ENCODE assay signal across 9 cellular contexts in genomic region chr3:179967622-179968021, GRCh38.
DNase-seq lines count a peak whose midpoint lies in the region; ATAC-seq and TF ChIP-seq lines count a peak whose summit lies in the region.
"Had no signal": no experiment of that assay in that cellular context is flagged by ENCODE, and none has a peak within 500 bp of the region (broad histone marks: within the 10 kb centered on the region; RNA-seq: fewer than 3 reads in every experiment).

No MANE protein-coding gene starts in this region.

- no peaks in the 10 kb centered on the region for H3K36me3 ChIP-seq in BE2C

- H3K4me1 ChIP-seq in BE2C: no peaks in the 10 kb centered on the region

- no peaks in the 10 kb centered on the region; the same call in 1 of the 2 replicates for H3K27me3 ChIP-seq in BE2C

- DNase-seq in astrocyte of the hippocampus (ENCODE audit: low read depth, low spot score) (peak; percentile 68), GM13977 (ENCODE audit: low spot score) (no peak), BE2C (no peak), nephron progenitor cell (no peak), inferior parietal cortex (ENCODE audit: extremely low spot score) (no peak)
- DNase-seq: SHP77 treated with DMSO at 0.1 percent for 48 hours had no signal

- TF ChIP-seq CTCF in GM13977 (IDR thresholded peaks at IDR 0.05; ENCODE audit: extremely low read depth, insufficient read depth, missing control alignments) (no peak), BE2C (IDR thresholded peaks at IDR 0.05; ENCODE audit: low read depth, low read length) (no peak), nephron progenitor cell (IDR thresholded peaks at IDR 0.05) (no peak)

- in situ Hi-C loops in GM13977 (cut with MboI; ENCODE audit: low pct_unique_long_range_greater_than_20kb, low sequenced_read_pairs, unreplicated experiment): no loop called here

- H3K4me3 ChIP-seq in BE2C (ENCODE audit: low read depth, low read length): no peak overlapping the region

- H3K27me3 Mint-ChIP-seq in nephron progenitor cell (ENCODE audit: low read depth, poor library complexity): no peaks in the 10 kb centered on the region

- H3K27ac Mint-ChIP-seq in nephron progenitor cell: no peak overlapping the region

- no peak overlapping the region for H3K4me3 Mint-ChIP-seq in nephron progenitor cell

- no peaks in the 10 kb centered on the region for H3K9me3 Mint-ChIP-seq in nephron progenitor cell

- H3K36me3 Mint-ChIP-seq in nephron progenitor cell (ENCODE audit: low read depth): no peaks in the 10 kb centered on the region

- peaks cover 13% of the 10 kb centered on the region for H3K4me1 Mint-ChIP-seq in nephron progenitor cell

- ATAC-seq in GM18868 (IDR thresholded peaks at IDR 0.05; ENCODE audit: unreplicated experiment) (peak; percentile 82), GM21576 (IDR thresholded peaks at IDR 0.05; ENCODE audit: unreplicated experiment) (peak; percentile 84), HG03280 (IDR thresholded peaks at IDR 0.05; ENCODE audit: unreplicated experiment) (peak; percentile 83)

- H3K9me3 ChIP-seq in BE2C: no peaks in the 10 kb centered on the region
